9 cellular contexts compared by ENCODE assay signal in the genomic region with DNA sequence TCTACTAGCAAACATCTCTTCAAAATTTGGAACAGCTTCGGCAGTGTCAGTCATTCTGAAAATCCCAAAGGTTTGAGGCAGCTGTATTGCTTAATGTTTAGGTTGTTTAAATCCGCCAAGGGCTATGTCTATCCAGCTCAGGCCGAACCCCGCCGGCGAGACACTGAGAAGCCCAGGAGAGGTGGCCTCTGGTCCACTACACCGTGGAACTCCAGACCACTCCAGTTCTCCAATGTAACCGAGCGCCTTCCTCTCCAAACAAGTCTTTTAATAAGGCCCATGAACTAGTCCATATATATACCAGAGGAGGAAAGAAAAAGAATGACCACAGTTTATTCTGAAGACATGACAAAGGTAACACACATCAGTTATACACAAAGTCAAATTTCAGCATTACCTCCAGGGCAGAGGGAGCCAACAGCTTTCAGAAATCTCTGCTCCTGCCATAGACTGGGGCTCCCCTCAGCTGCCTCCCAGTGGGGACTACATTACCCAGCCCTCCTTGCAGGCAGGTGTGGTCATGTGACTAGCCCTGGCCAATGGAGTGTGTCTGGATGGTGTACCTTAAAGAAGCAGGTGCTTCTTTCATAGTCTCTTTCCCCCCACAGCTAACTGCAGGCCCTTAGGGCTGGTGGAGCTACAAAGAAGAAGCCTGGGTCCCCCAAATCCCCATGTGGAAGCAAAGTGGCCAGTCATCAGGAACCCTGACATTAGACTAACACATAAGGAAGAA. TPM values are rescaled to one million over a fixed set of nuclear protein-coding genes. Genes with fewer than 3 reads are reported as not detected.
DNase-seq lines count a peak whose midpoint lies in the region; ATAC-seq, FAIRE-seq and TF ChIP-seq lines count a peak whose summit lies in the region.
"Had no signal": no experiment of that assay in that cellular context is flagged by ENCODE, and none has a peak within 500 bp of the region (broad histone marks: within the 10 kb centered on the region; RNA-seq: fewer than 3 reads in every experiment).

A gene (minus strand): TSS at position 255 of the 733 bp plus-strand sequence. CDS start 201 bp downstream, at position 54.

- no peak within 1 kb of the TSS for H2AFZ ChIP-seq in SK-N-SH (ENCODE audit: low read depth)

- peaks cover 81% of the 10 kb centered on the region for H3K79me2 ChIP-seq in SK-N-SH (ENCODE audit: insufficient read depth)

- no peak within 1 kb of the TSS for H3K4me2 ChIP-seq in SK-N-SH

- POLR2A ChIA-PET in CD8-positive, alpha-beta memory T cell (lab: Charles Lee): no interaction called here
- POLR2A ChIA-PET in SK-N-SH (lab: Yijun Ruan, JAX): no interaction called here

- H3K27ac ChIP-seq in CD8-positive, alpha-beta memory T cell (ENCODE audit: low read depth, low read length): no peak within 1 kb of the TSS
- H3K27ac ChIP-seq in SK-N-SH (ENCODE audit: low read depth in 2 of 2, low read length in 1 of 2): peak within 1 kb of the TSS in 1 of 2 experiments; percentile 50; a peak in 2 of 4 replicates
- H3K27ac ChIP-seq in colonic mucosa: no peak within 1 kb of the TSS

- no peaks in the 10 kb centered on the region for H3K4me1 ChIP-seq in CD8-positive, alpha-beta memory T cell (ENCODE audit: insufficient read depth, low read length)
- H3K4me1 ChIP-seq in SK-N-SH (ENCODE audit: control insufficient read depth in 1 of 2, insufficient read depth in 2 of 2, low read depth in 1 of 2, low read length in 1 of 2) (peaks cover 46 to 55% of the 10 kb centered on the region in 2 experiments), colonic mucosa (no peaks in the 10 kb centered on the region)

- no peaks in the 10 kb centered on the region for H3K36me3 ChIP-seq in CD8-positive, alpha-beta memory T cell (ENCODE audit: insufficient read depth, low read length)
- H3K36me3 ChIP-seq in SK-N-SH (replicated peaks in 1 of 2; ENCODE audit: control insufficient read depth in 1 of 2, insufficient read depth in 2 of 2, low read length in 1 of 2): peaks cover 0 to 17% of the 10 kb centered on the region in 2 experiments
- H3K36me3 ChIP-seq in colonic mucosa: no peaks in the 10 kb centered on the region

- no peaks in the 10 kb centered on the region for H3K36me3 Mint-ChIP-seq in CD8-positive, alpha-beta memory T cell

- H3K9me3 ChIP-seq in CD8-positive, alpha-beta memory T cell (ENCODE audit: low read length): no peaks in the 10 kb centered on the region
- H3K9me3 ChIP-seq in SK-N-SH: no peaks in the 10 kb centered on the region
- H3K9me3 ChIP-seq in colonic mucosa: no peaks in the 10 kb centered on the region

- no peak for FAIRE-seq in HTR-8/SVneo (lab: Jason Lieb, UNC)

- 95% methylated on average over 9 of the region's 9 CpGs for WGBS in SK-N-SH (ENCODE audit: low lambda C conversion rate)

- H3K27me3 ChIP-seq in CD8-positive, alpha-beta memory T cell (ENCODE audit: insufficient read depth, low read length, poor library complexity, severe bottlenecking): no peaks in the 10 kb centered on the region
- H3K27me3 ChIP-seq in SK-N-SH (ENCODE audit: insufficient read depth) (no peaks in the 10 kb centered on the region), colonic mucosa (no peaks in the 10 kb centered on the region)

- no peak for TF ChIP-seq EP300 in SK-N-SH (IDR thresholded peaks at IDR 0.05; ENCODE audit: borderline replicate concordance in 1 of 2, low read depth in 1 of 2, low read length in 1 of 2)

- H3K4me3 ChIP-seq in CD8-positive, alpha-beta memory T cell (ENCODE audit: low read length): no peak within 1 kb of the TSS
- H3K4me3 ChIP-seq in SK-N-SH (ENCODE audit: low read depth in 2 of 2, low read length in 1 of 2) (no peak within 1 kb of the TSS), colonic mucosa (no peak within 1 kb of the TSS)

- no peak for TF ChIP-seq RAD21 in SK-N-SH (IDR thresholded peaks at IDR 0.05; ENCODE audit: low read length)

- CTCF ChIA-PET in CD8-positive, alpha-beta memory T cell (lab: Charles Lee): no interaction called here
- CTCF ChIA-PET in SK-N-SH (lab: Yijun Ruan, JAX): no interaction called here

- peak; percentile 60 for ATAC-seq in GM19043 (IDR thresholded peaks at IDR 0.05; ENCODE audit: low read depth, unreplicated experiment)
- ATAC-seq in HG03066 (IDR thresholded peaks at IDR 0.05; ENCODE audit: low read depth, unreplicated experiment): peak; percentile 54

- TF ChIP-seq CTCF in SK-N-SH (IDR thresholded peaks at IDR 0.05) (no peak), colonic mucosa (IDR thresholded peaks at IDR 0.05) (no peak)

- H3K9ac ChIP-seq in SK-N-SH (no peak within 1 kb of the TSS), colonic mucosa (ENCODE audit: low read depth in 2 of 2, low read length in 2 of 2) (no peak within 1 kb of the TSS)

- peaks cover 0 to 11% of the 10 kb centered on the region in 2 donors for H3K27me3 Mint-ChIP-seq in CD8-positive, alpha-beta memory T cell
- H3K27me3 Mint-ChIP-seq: dendritic cell treated with granulocyte-macrophage colony-stimulating factor and Interleukin-4, amounts not matched to agents 40 ng/mL and 50 ng/mL, for 4 days had no signal

- H3F3A ChIP-seq in SK-N-SH (replicated peaks; ENCODE audit: insufficient read depth): peaks cover 7% of the 10 kb centered on the region

- H4K20me1 ChIP-seq in SK-N-SH (ENCODE audit: insufficient read depth): no peaks in the 10 kb centered on the region

- no peak within 1 kb of the TSS for H3K4me3 Mint-ChIP-seq in CD8-positive, alpha-beta memory T cell
- H3K4me3 Mint-ChIP-seq: dendritic cell treated with granulocyte-macrophage colony-stimulating factor and Interleukin-4, amounts not matched to agents 40 ng/mL and 50 ng/mL, for 4 days had no signal

- H3K9me3 Mint-ChIP-seq in CD8-positive, alpha-beta memory T cell: no peaks in the 10 kb centered on the region
- H3K9me3 Mint-ChIP-seq: dendritic cell treated with granulocyte-macrophage colony-stimulating factor and Interleukin-4, amounts not matched to agents 40 ng/mL and 50 ng/mL, for 4 days had no signal

- DNase-seq in CD8-positive, alpha-beta memory T cell: peak; percentile 20 to 70 (median 48)
- DNase-seq in SK-N-SH (peak; percentile 73), colonic mucosa (peak; percentile 36), GF-D8 (lab: John Stamatoyannopoulos, UW) (no peak), HTR-8/SVneo (ENCODE audit: insufficient read length, low spot score) (no peak)
- peak; percentile 11 to 18 for DNase-seq in stimulated activated CD8-positive, alpha-beta memory T cell treated with anti-CD3 and anti-CD28 coated beads, Interleukin-2, amount 100 ng/mL, for 48 hours (ENCODE audit: low read depth in 2 of 2)

- H3K27ac Mint-ChIP-seq in CD8-positive, alpha-beta memory T cell: peak within 1 kb of the TSS in 1 of 8 donors; percentile 47
- H3K27ac Mint-ChIP-seq: dendritic cell treated with granulocyte-macrophage colony-stimulating factor and Interleukin-4, amounts not matched to agents 40 ng/mL and 50 ng/mL, for 4 days had no signal

- H3K4me1 Mint-ChIP-seq in CD8-positive, alpha-beta memory T cell: peaks cover 0 to 5% (median 0%) of the 10 kb centered on the region in 3 donors

- intact Hi-C loops in colonic mucosa (cut with DNase I): no loop called here

- H3K9me2 ChIP-seq in SK-N-SH: no peaks in the 10 kb centered on the region

TF ChIP-seq in SK-N-SH, 30 proteins besides CTCF, POLR2A, EP300 and RAD21:
- TF ChIP-seq, protein P1, sequence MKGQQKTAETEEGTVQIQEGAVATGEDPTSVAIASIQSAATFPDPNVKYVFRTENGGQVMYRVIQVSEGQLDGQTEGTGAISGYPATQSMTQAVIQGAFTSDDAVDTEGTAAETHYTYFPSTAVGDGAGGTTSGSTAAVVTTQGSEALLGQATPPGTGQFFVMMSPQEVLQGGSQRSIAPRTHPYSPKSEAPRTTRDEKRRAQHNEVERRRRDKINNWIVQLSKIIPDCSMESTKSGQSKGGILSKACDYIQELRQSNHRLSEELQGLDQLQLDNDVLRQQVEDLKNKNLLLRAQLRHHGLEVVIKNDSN (IDR thresholded peaks at IDR 0.05; ENCODE audit: borderline replicate concordance, low read depth): peak; percentile 91
- TF ChIP-seq, protein P2, sequence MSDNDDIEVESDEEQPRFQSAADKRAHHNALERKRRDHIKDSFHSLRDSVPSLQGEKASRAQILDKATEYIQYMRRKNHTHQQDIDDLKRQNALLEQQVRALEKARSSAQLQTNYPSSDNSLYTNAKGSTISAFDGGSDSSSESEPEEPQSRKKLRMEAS (IDR thresholded peaks at IDR 0.05; ENCODE audit: low read depth): no peak

RNA-seq across cellular contexts. Expression of the gene that starts here (rescaled TPM):
- under 1 TPM; 0.13 to 0.60 TPM for total RNA-seq in CD8-positive, alpha-beta memory T cell
- 0.15 TPM for polyA plus RNA-seq in CD8-positive, alpha-beta memory T cell
- polyA plus RNA-seq in SK-N-SH (2012; rRNA removed): 0.10 and 0.39 TPM in 2 replicates
- 0.46 and 0.81 TPM in 2 replicates for polyA plus RNA-seq in SK-N-SH (2012; cell fraction: cytosol; rRNA removed)
- polyA plus RNA-seq in SK-N-SH (2012; cell fraction: nucleus; rRNA removed): 0.95 and 1.4 TPM in 2 replicates
- under 1 TPM; 0.48 to 0.54 TPM for total RNA-seq in colonic mucosa

Comparison
In these comparisons a context has a peak if more than half of its experiments do, and no peak if none do; other contexts are left out.
1. Peak in DNase-seq in CD8-positive, alpha-beta memory T cell; RNA of the gene not detected or under 1 TPM.
2. Peak in DNase-seq in colonic mucosa; RNA of the gene not detected or under 1 TPM.
3. DNase-seq: peak in SK-N-SH (single experiment) and stimulated activated CD8-positive, alpha-beta memory T cell treated with anti-CD3 and anti-CD28 coated beads, Interleukin-2, amount 100 ng/mL, for 48 hours (2 of 2); none in GF-D8 (single experiment) and HTR-8/SVneo (single experiment).